Comparison of ENCODE assay signal across 13 cellular contexts in genomic region chr9:106588601-106589000, GRCh38.
DNase-seq lines count a peak whose midpoint lies in the region; ATAC-seq and TF ChIP-seq lines count a peak whose summit lies in the region.
"Had no signal": no experiment of that assay in that cellular context is flagged by ENCODE, and none has a peak within 500 bp of the region (broad histone marks: within the 10 kb centered on the region; RNA-seq: fewer than 3 reads in every experiment).

No MANE protein-coding gene starts in this region.

- no peak for TF ChIP-seq CTCF in astrocyte of the spinal cord (IDR thresholded peaks at IDR 0.05; ENCODE audit: low read depth, low read length)

- no peaks in the 10 kb centered on the region for H3K4me1 Mint-ChIP-seq in stimulated activated memory B cell treated with anti-CD40 and anti-IgM and Interleukin-4, amounts not matched to agents 10 μg/mL and 1 μg/mL and 100 μg/mL, for 72 hours
- H3K4me1 Mint-ChIP-seq in activated CD4-positive, alpha-beta T cell treated with anti-CD3 and anti-CD28 coated beads, Interleukin-2, amount 10 ng/mL, durations not matched to agents 24 days and 14 days = no peaks in the 10 kb centered on the region

- in situ Hi-C loops in astrocyte of the spinal cord (cut with HindIII; ENCODE audit: low sequenced_read_pairs) = no loop called here

- peaks cover 2% of the 10 kb centered on the region for H3K9me3 Mint-ChIP-seq in stimulated activated memory B cell treated with anti-CD40 and anti-IgM and Interleukin-4, amounts not matched to agents 10 μg/mL and 1 μg/mL and 100 μg/mL, for 72 hours
- H3K9me3 Mint-ChIP-seq in activated CD4-positive, alpha-beta T cell treated with anti-CD3 and anti-CD28 coated beads, Interleukin-2, amount 10 ng/mL, durations not matched to agents 24 days and 14 days = no peaks in the 10 kb centered on the region

- H3K4me3 Mint-ChIP-seq in stimulated activated memory B cell treated with anti-CD40 and anti-IgM and Interleukin-4, amounts not matched to agents 10 μg/mL and 1 μg/mL and 100 μg/mL, for 72 hours = no peak overlapping the region
- H3K4me3 Mint-ChIP-seq in activated CD4-positive, alpha-beta T cell treated with anti-CD3 and anti-CD28 coated beads, Interleukin-2, amount 10 ng/mL, durations not matched to agents 24 days and 14 days = no peak overlapping the region
- H3K4me3 Mint-ChIP-seq: HFFc6 had no signal

- ATAC-seq in stimulated activated memory B cell treated with anti-CD40 and anti-IgM and Interleukin-4, amounts not matched to agents 10 μg/mL and 1 μg/mL and 100 μg/mL, for 72 hours = no peak

- DNase-seq in A172 (ENCODE audit: low spot score) (peak; percentile 22), LHCN-M2 (ENCODE audit: low read depth) (peak; percentile 19), astrocyte of the spinal cord (ENCODE audit: low read depth, low spot score) (peak; percentile 66), kidney tubule cell (ENCODE audit: low spot score) (peak; percentile 93), DMS153 (lab: John Stamatoyannopoulos, UW) (no peak)
- no peak for DNase-seq in activated CD4-positive, CD25-positive, alpha-beta regulatory T cell (lab: John Stamatoyannopoulos, UW)
- DNase-seq in activated CD4-positive, alpha-beta T cell treated with anti-CD3 and anti-CD28 coated beads, Interleukin-2, amount 10 ng/mL, durations not matched to agents 24 days and 14 days = no peak
- DNase-seq: activated naive CD4-positive, alpha-beta T cell; HFFc6; MM.1S; thyroid gland had no signal

- no peaks in the 10 kb centered on the region for H3K27me3 Mint-ChIP-seq in stimulated activated memory B cell treated with anti-CD40 and anti-IgM and Interleukin-4, amounts not matched to agents 10 μg/mL and 1 μg/mL and 100 μg/mL, for 72 hours
- no peaks in the 10 kb centered on the region for H3K27me3 Mint-ChIP-seq in activated CD4-positive, alpha-beta T cell treated with anti-CD3 and anti-CD28 coated beads, Interleukin-2, amount 10 ng/mL, durations not matched to agents 24 days and 14 days

- no peak overlapping the region for H3K27ac Mint-ChIP-seq in stimulated activated memory B cell treated with anti-CD40 and anti-IgM and Interleukin-4, amounts not matched to agents 10 μg/mL and 1 μg/mL and 100 μg/mL, for 72 hours
- H3K27ac Mint-ChIP-seq in activated CD4-positive, alpha-beta T cell treated with anti-CD3 and anti-CD28 coated beads, Interleukin-2, amount 10 ng/mL, durations not matched to agents 24 days and 14 days = no peak overlapping the region
- H3K27ac Mint-ChIP-seq: HFFc6 had no signal

- no peaks in the 10 kb centered on the region for H3K36me3 Mint-ChIP-seq in stimulated activated memory B cell treated with anti-CD40 and anti-IgM and Interleukin-4, amounts not matched to agents 10 μg/mL and 1 μg/mL and 100 μg/mL, for 72 hours
- no peaks in the 10 kb centered on the region for H3K36me3 Mint-ChIP-seq in activated CD4-positive, alpha-beta T cell treated with anti-CD3 and anti-CD28 coated beads, Interleukin-2, amount 10 ng/mL, durations not matched to agents 24 days and 14 days (ENCODE audit: low read depth)

- H3K4me3 ChIP-seq in astrocyte of the spinal cord (ENCODE audit: low read depth, low read length) = no peak overlapping the region
- H3K4me3 ChIP-seq: esophagus muscularis mucosa, thyroid gland had no signal

- intact Hi-C loops in activated CD4-positive, alpha-beta T cell treated with anti-CD3 and anti-CD28 coated beads, Interleukin-2, amount 10 ng/mL, durations not matched to agents 24 days and 14 days (cut with micrococcal nuclease) = no loop called here

Comparison
In these comparisons a context has a peak if more than half of its experiments do, and no peak if none do; other contexts are left out.
1. DNase-seq: peak in A172 (single experiment), LHCN-M2 (single experiment), astrocyte of the spinal cord (single experiment) and kidney tubule cell (single experiment); none in activated CD4-positive, CD25-positive, alpha-beta regulatory T cell (0 of 4), DMS153 (single experiment) and activated CD4-positive, alpha-beta T cell treated with anti-CD3 and anti-CD28 coated beads, Interleukin-2, amount 10 ng/mL, durations not matched to agents 24 days and 14 days (single experiment).